ENCODE assay signal across 27 cellular contexts in genomic region chr16:15749985-15750384, GRCh38.
"Had no signal": no experiment of that assay in that cellular context is flagged by ENCODE, and none has a peak within 500 bp of the region (broad histone marks: within the 10 kb centered on the region; RNA-seq: fewer than 3 reads in every experiment).

No MANE protein-coding gene starts in this region.

- H3K4me1 Mint-ChIP-seq: activated CD4-positive, alpha-beta memory T cell treated with anti-CD3 and anti-CD28 coated beads, Interleukin-2, amount 10 ng/mL, durations not matched to agents 7 days and 5 days; activated CD4-positive, alpha-beta T cell treated with anti-CD3 and anti-CD28 coated beads for 36 hours; activated CD4-positive, alpha-beta T cell treated with anti-CD3 and anti-CD28 coated beads, Interleukin-2, amount 10 ng/mL, durations not matched to agents 24 days and 14 days; activated naive CD4-positive, alpha-beta T cell treated with anti-CD3 and anti-CD28 coated beads, Interleukin-2, amount 10 ng/mL, durations not matched to agents 7 days and 5 days; activated naive CD8-positive, alpha-beta T cell treated with anti-CD3 and anti-CD28 coated beads, Interleukin-2, amount 10 ng/mL, durations not matched to agents 7 days and 5 days; brain had no signal

- H3K4me3 Mint-ChIP-seq: activated CD4-positive, alpha-beta memory T cell treated with anti-CD3 and anti-CD28 coated beads, Interleukin-2, amount 10 ng/mL, durations not matched to agents 7 days and 5 days; activated CD4-positive, alpha-beta T cell treated with anti-CD3 and anti-CD28 coated beads for 36 hours; activated CD4-positive, alpha-beta T cell treated with anti-CD3 and anti-CD28 coated beads, Interleukin-2, amount 10 ng/mL, durations not matched to agents 24 days and 14 days; activated naive CD4-positive, alpha-beta T cell treated with anti-CD3 and anti-CD28 coated beads, Interleukin-2, amount 10 ng/mL, durations not matched to agents 7 days and 5 days; activated naive CD8-positive, alpha-beta T cell treated with anti-CD3 and anti-CD28 coated beads, Interleukin-2, amount 10 ng/mL, durations not matched to agents 7 days and 5 days; activated T-cell treated with anti-CD3 and anti-CD28 coated beads, Interleukin-2, amount 50 U/mL, for 24 hours; activated T-cell treated with anti-CD3 and anti-CD28 coated beads, Interleukin-2, amount 50 U/mL, for 72 hours; brain; central memory CD8-positive, alpha-beta T cell; effector memory CD8-positive, alpha-beta T cell had no signal

- H3K36me3 ChIP-seq: breast epithelium, cardiac muscle cell had no signal

- H3K27ac ChIP-seq: breast epithelium, cardiac muscle cell had no signal

- H3K27me3 ChIP-seq: ascending aorta, breast epithelium, esophagus squamous epithelium had no signal

- H3K4me3 ChIP-seq: ascending aorta, breast epithelium, cardiac muscle cell, esophagus squamous epithelium had no signal

- DNase-seq: activated CD4-positive, alpha-beta memory T cell treated with anti-CD3 and anti-CD28 coated beads, Interleukin-2, amount 10 ng/mL, durations not matched to agents 7 days and 5 days; activated CD4-positive, alpha-beta T cell treated with anti-CD3 and anti-CD28 coated beads for 36 hours; activated CD4-positive, alpha-beta T cell treated with anti-CD3 and anti-CD28 coated beads, Interleukin-2, amount 10 ng/mL, durations not matched to agents 24 days and 14 days; activated CD4-positive, CD25-positive, alpha-beta regulatory T cell; activated CD4-positive, CD25-positive, alpha-beta regulatory T cell treated with anti-CD3 and anti-CD28 coated beads, Interleukin-2, amount 50 U/mL, for 72 hours; activated CD8-positive, alpha-beta memory T cell treated with anti-CD3 and anti-CD28 coated beads, Interleukin-2, amount 50 U/mL, for 48 hours; activated gamma-delta T cell; activated naive CD4-positive, alpha-beta T cell; activated naive CD4-positive, alpha-beta T cell treated with anti-CD3 and anti-CD28 coated beads, Interleukin-2, amount 10 ng/mL, durations not matched to agents 7 days and 5 days; activated naive CD8-positive, alpha-beta T cell treated with anti-CD3 and anti-CD28 coated beads, Interleukin-2, amount 10 ng/mL, durations not matched to agents 7 days and 5 days; activated T-cell treated with anti-CD3 and anti-CD28 coated beads for 4 hours; activated T-cell treated with anti-CD3 and anti-CD28 coated beads, Interleukin-2, amount 50 U/mL, for 24 hours; activated T-cell treated with anti-CD3 and anti-CD28 coated beads, Interleukin-2, amount 50 U/mL, for 72 hours; cortex of kidney; dermis blood vessel endothelial cell; effector CD4-positive, alpha-beta T cell; effector memory CD8-positive, alpha-beta T cell; erythroblast; esophagus squamous epithelium; foreskin melanocyte; T-helper 2 cell had no signal

- H3K9me3 ChIP-seq: ascending aorta, breast epithelium, esophagus squamous epithelium had no signal

- H3K36me3 Mint-ChIP-seq: activated naive CD4-positive, alpha-beta T cell treated with anti-CD3 and anti-CD28 coated beads, Interleukin-2, amount 10 ng/mL, durations not matched to agents 7 days and 5 days; activated naive CD8-positive, alpha-beta T cell treated with anti-CD3 and anti-CD28 coated beads, Interleukin-2, amount 10 ng/mL, durations not matched to agents 7 days and 5 days; brain had no signal

- H3K27ac Mint-ChIP-seq: activated CD4-positive, alpha-beta memory T cell treated with anti-CD3 and anti-CD28 coated beads, Interleukin-2, amount 10 ng/mL, durations not matched to agents 7 days and 5 days; activated CD4-positive, alpha-beta T cell treated with anti-CD3 and anti-CD28 coated beads for 36 hours; activated CD4-positive, alpha-beta T cell treated with anti-CD3 and anti-CD28 coated beads, Interleukin-2, amount 10 ng/mL, durations not matched to agents 24 days and 14 days; activated naive CD4-positive, alpha-beta T cell treated with anti-CD3 and anti-CD28 coated beads, Interleukin-2, amount 10 ng/mL, durations not matched to agents 7 days and 5 days; activated naive CD4-positive, alpha-beta T cell treated with anti-CD3 and anti-CD28 coated beads, Interleukin-2, amount 50 U/mL, for 72 hours; activated naive CD8-positive, alpha-beta T cell treated with anti-CD3 and anti-CD28 coated beads, Interleukin-2, amount 10 ng/mL, durations not matched to agents 7 days and 5 days; activated T-cell treated with anti-CD3 and anti-CD28 coated beads, Interleukin-2, amount 50 U/mL, for 24 hours; brain; effector memory CD8-positive, alpha-beta T cell had no signal

- H3K27me3 Mint-ChIP-seq: activated CD4-positive, alpha-beta memory T cell treated with anti-CD3 and anti-CD28 coated beads, Interleukin-2, amount 10 ng/mL, durations not matched to agents 7 days and 5 days; activated CD4-positive, alpha-beta T cell treated with anti-CD3 and anti-CD28 coated beads for 36 hours; activated CD4-positive, alpha-beta T cell treated with anti-CD3 and anti-CD28 coated beads, Interleukin-2, amount 10 ng/mL, durations not matched to agents 24 days and 14 days; activated naive CD4-positive, alpha-beta T cell treated with anti-CD3 and anti-CD28 coated beads, Interleukin-2, amount 10 ng/mL, durations not matched to agents 7 days and 5 days; activated naive CD8-positive, alpha-beta T cell treated with anti-CD3 and anti-CD28 coated beads, Interleukin-2, amount 10 ng/mL, durations not matched to agents 7 days and 5 days; activated T-cell treated with anti-CD3 and anti-CD28 coated beads, Interleukin-2, amount 50 U/mL, for 24 hours; central memory CD8-positive, alpha-beta T cell; effector memory CD8-positive, alpha-beta T cell had no signal

- H3K9me3 Mint-ChIP-seq: activated CD4-positive, alpha-beta memory T cell treated with anti-CD3 and anti-CD28 coated beads, Interleukin-2, amount 10 ng/mL, durations not matched to agents 7 days and 5 days; activated CD4-positive, alpha-beta T cell treated with anti-CD3 and anti-CD28 coated beads, Interleukin-2, amount 10 ng/mL, durations not matched to agents 24 days and 14 days; activated naive CD4-positive, alpha-beta T cell treated with anti-CD3 and anti-CD28 coated beads, Interleukin-2, amount 10 ng/mL, durations not matched to agents 7 days and 5 days; activated naive CD4-positive, alpha-beta T cell treated with anti-CD3 and anti-CD28 coated beads, Interleukin-2, amount 50 U/mL, for 72 hours; activated naive CD8-positive, alpha-beta T cell treated with anti-CD3 and anti-CD28 coated beads, Interleukin-2, amount 10 ng/mL, durations not matched to agents 7 days and 5 days; activated T-cell treated with anti-CD3 and anti-CD28 coated beads, Interleukin-2, amount 50 U/mL, for 24 hours; activated T-cell treated with anti-CD3 and anti-CD28 coated beads, Interleukin-2, amount 50 U/mL, for 72 hours; central memory CD8-positive, alpha-beta T cell; effector memory CD8-positive, alpha-beta T cell had no signal

- ATAC-seq: activated CD4-positive, alpha-beta T cell treated with anti-CD3 and anti-CD28 coated beads for 36 hours; activated naive CD4-positive, alpha-beta T cell treated with anti-CD3 and anti-CD28 coated beads, Interleukin-2, amount 50 U/mL, for 72 hours; effector memory CD8-positive, alpha-beta T cell had no signal

- H3K4me1 ChIP-seq: ascending aorta, breast epithelium, esophagus squamous epithelium had no signal
